Comparison of ENCODE assay signal across 8 cellular contexts in genomic region chr19:703651-704446, GRCh38. TPM values are rescaled to one million over a fixed set of nuclear protein-coding genes. Genes with fewer than 3 reads are reported as not detected.
DNase-seq lines count a peak whose midpoint lies in the region; ATAC-seq, FAIRE-seq and TF ChIP-seq lines count a peak whose summit lies in the region.

No MANE protein-coding gene starts in this region.

- DNase-seq in SIG-M5 (lab: John Stamatoyannopoulos, UW) (peak; percentile 56), cardiac muscle cell (ENCODE audit: low read depth in 1 of 2, low spot score in 1 of 2) (peak; percentile 68 to 73), small intestine (peak; percentile 84), NCI-H1694 treated with DMSO at 0.1 percent for 48 hours (lab: John Stamatoyannopoulos, UW) (no peak), medulla oblongata (ENCODE audit: extremely low spot score) (no peak)
- DNase-seq in activated effector memory CD4-positive, alpha-beta T cell treated with anti-CD3 and anti-CD28 coated beads, Interleukin-2, amount 50 U/mL, for 16 hours = peak; percentile 85

- H3K4me1 ChIP-seq in HEK293 (ENCODE audit: control insufficient read depth, insufficient read depth, low read length) = no peaks in the 10 kb centered on the region
- no peaks in the 10 kb centered on the region for H3K4me1 ChIP-seq in cardiac muscle cell (ENCODE audit: low read depth)
- H3K4me1 ChIP-seq in small intestine (ENCODE audit: control insufficient read depth in 2 of 2, insufficient read depth in 1 of 2, low read depth in 1 of 2, low read length in 1 of 2) = no peaks in the 10 kb centered on the region

- H3K4me3 ChIP-seq in HEK293 (ENCODE audit: low read depth, low read length) (no peak overlapping the region), cardiac muscle cell (no peak overlapping the region), small intestine (ENCODE audit: low read depth in 1 of 2, low read length in 2 of 2) (no peak overlapping the region)

- no peaks in the 10 kb centered on the region for H3K9me3 ChIP-seq in HEK293 (ENCODE audit: control insufficient read depth, insufficient read depth, low read depth, low read length)
- H3K9me3 ChIP-seq in cardiac muscle cell (ENCODE audit: low read depth) = no peaks in the 10 kb centered on the region
- H3K9me3 ChIP-seq in small intestine (ENCODE audit: control insufficient read depth, low read depth) = no peaks in the 10 kb centered on the region

- H3K27ac ChIP-seq in HEK293 (ENCODE audit: extremely low read depth, low read depth, low read length) (no peak overlapping the region), cardiac muscle cell (no peak overlapping the region), small intestine (ENCODE audit: low read depth in 1 of 2, low read length in 1 of 2) (peak overlapping the region in 1 of 2 donors; percentile 30)

- POLR2A ChIA-PET in HEK293 (lab: Yijun Ruan, JAX) = interaction anchor here (0.5 to 1.5 kb wide), 5 partner anchors 20 to 193 kb away, joined by 3 to 4 read pairs (median 3); no protein-coding TSS in a partner anchor

- WGBS in small intestine, 3 donors = 5 to 6% (median 6%) methylated on average over 27 to 50 of the region's 50 CpGs

- H3K27me3 ChIP-seq in cardiac muscle cell = no peaks in the 10 kb centered on the region
- H3K27me3 ChIP-seq in small intestine (ENCODE audit: control insufficient read depth in 2 of 2, insufficient read depth in 2 of 2, low read length in 2 of 2) = peaks cover 0 to 5% of the 10 kb centered on the region in 2 donors

- ATAC-seq in HG03196 (IDR thresholded peaks at IDR 0.05; ENCODE audit: unreplicated experiment) = no peak

- no peak for FAIRE-seq in small intestine (lab: Jason Lieb, UNC)

- CTCF ChIA-PET in HEK293 (lab: Yijun Ruan, JAX) = interaction anchor here (0.6 to 1.5 kb wide), 5 partner anchors 30 to 599 kb away, joined by 3 to 5 read pairs (median 4); no protein-coding TSS in a partner anchor

- TF ChIP-seq CTCF in HEK293 (tag by site-specific recombination; IDR thresholded peaks at IDR 0.05) = no peak
- TF ChIP-seq CTCF in cardiac muscle cell (IDR thresholded peaks at IDR 0.05; ENCODE audit: low read depth, low read length) = no peak

- H3K36me3 ChIP-seq in HEK293 (ENCODE audit: control insufficient read depth in 2 of 2, insufficient read depth in 1 of 2, low read length in 2 of 2) (no peaks in the 10 kb centered on the region), cardiac muscle cell (no peaks in the 10 kb centered on the region), small intestine (ENCODE audit: control insufficient read depth in 2 of 2, insufficient read depth in 2 of 2, low read length in 2 of 2) (no peaks in the 10 kb centered on the region)

TF ChIP-seq in HEK293, 187 proteins besides CTCF, POLR2A, EP300 and RAD21 (continues in another document):
- TF ChIP-seq ZNF280C (tag by site-specific recombination; IDR thresholded peaks at IDR 0.05) (no peak), ZSCAN16 (tag by site-specific recombination; IDR thresholded peaks at IDR 0.05) (no peak), OVOL3 (tag by site-specific recombination; IDR thresholded peaks at IDR 0.05) (no peak), ZBTB8A (tag by site-specific recombination; IDR thresholded peaks at IDR 0.05) (peak; percentile 42; the same call in 1 of the 2 replicates), ZNF658 (tag by site-specific recombination; IDR thresholded peaks at IDR 0.05) (no peak), ZXDB (tag by site-specific recombination; IDR thresholded peaks at IDR 0.05) (no peak), ZNF266 (tag by site-specific recombination; IDR thresholded peaks at IDR 0.05; ENCODE audit: low read depth) (no peak), KLF9 (tag by site-specific recombination; IDR thresholded peaks at IDR 0.05; ENCODE audit: low read depth) (0 out of 2 replicates have a peak, but pooled peaks have one; percentile 16), ZFP3 (tag by site-specific recombination; IDR thresholded peaks at IDR 0.05; ENCODE audit: low read depth) (no peak), ZNF404 (tag by site-specific recombination; IDR thresholded peaks at IDR 0.05) (no peak), SP2 (tag by site-specific recombination; IDR thresholded peaks at IDR 0.05) (peak; percentile 53), HOXA7 (CRISPR knock-in tag; IDR thresholded peaks at IDR 0.05; ENCODE audit: borderline replicate concordance) (no peak), HOXC10 (CRISPR knock-in tag; IDR thresholded peaks at IDR 0.05) (no peak), ZNF768 (tag by site-specific recombination; IDR thresholded peaks at IDR 0.05) (no peak), KLF1 (tag by site-specific recombination; IDR thresholded peaks at IDR 0.05) (peak; percentile 47), ZNF555 (tag by site-specific recombination; conservative IDR thresholded peaks at IDR 0.05) (no peak), ZNF146 (tag by site-specific recombination; IDR thresholded peaks at IDR 0.05) (no peak), ZNF341 (tag by site-specific recombination; IDR thresholded peaks at IDR 0.05; ENCODE audit: low read depth) (no peak), SP3 (tag by site-specific recombination; IDR thresholded peaks at IDR 0.05) (0 out of 2 replicates have a peak, but pooled peaks have one; percentile 6), EGR2 (tag by site-specific recombination; IDR thresholded peaks at IDR 0.05; ENCODE audit: low read depth) (peak; percentile 39), ZNF513 (tag by site-specific recombination; IDR thresholded peaks at IDR 0.05) (no peak), ZNF138 (tag by site-specific recombination; IDR thresholded peaks at IDR 0.05; ENCODE audit: borderline replicate concordance) (no peak), SP7 (tag by site-specific recombination; IDR thresholded peaks at IDR 0.05) (0 out of 2 replicates have a peak, but pooled peaks have one; percentile 15), ATF2 (tag by site-specific recombination; IDR thresholded peaks at IDR 0.05; ENCODE audit: low read depth) (no peak)

RNA-seq across cellular contexts. Expression of gene PALM, which starts 4.9 kb away (rescaled TPM):
- total RNA-seq in cardiac muscle cell = 63.5 and 105 TPM in 2 replicates
- polyA plus RNA-seq in cardiac muscle cell (23.0 and 33.0 TPM in 2 replicates), small intestine (10 to 100 TPM; 17.9 to 37.6 (median 32.6) TPM)

RNA-seq across cellular contexts. Expression of gene PRSS57, which starts 8.6 kb away (rescaled TPM):
- not detected in 2 replicates for total RNA-seq in cardiac muscle cell
- polyA plus RNA-seq in cardiac muscle cell (0.22 TPM in 1 of 2 replicates, not detected in the other), small intestine (not detected)

RNA-seq across cellular contexts. Expression of gene FSTL3, which starts 27.7 kb away (rescaled TPM):
- total RNA-seq in cardiac muscle cell = 44.4 and 46.9 TPM in 2 replicates
- polyA plus RNA-seq in cardiac muscle cell (33.0 and 34.7 TPM in 2 replicates), small intestine (10 to 100 TPM in 1 of 3 donors, 1 to 10 TPM in 2; 4.0 to 30.0 (median 5.4) TPM)

RNA-seq across cellular contexts. Expression of gene RNF126, which starts 40.8 kb away (rescaled TPM):
- total RNA-seq in cardiac muscle cell = 76.6 and 78.5 TPM in 2 replicates
- 88.7 and 92.1 TPM in 2 replicates for polyA plus RNA-seq in cardiac muscle cell
- 10 to 100 TPM; 54.4 to 60.2 (median 56.5) TPM for polyA plus RNA-seq in small intestine

RNA-seq across cellular contexts. Expression of gene MISP, which starts 47.1 kb away (rescaled TPM):
- 0.18 and 1.2 TPM in 2 replicates for total RNA-seq in cardiac muscle cell
- polyA plus RNA-seq in cardiac muscle cell (not detected in 2 replicates), small intestine (100 to 1,000 TPM; 189 to 644 (median 550) TPM)

Comparison
In these comparisons a context has a peak if more than half of its experiments do, and no peak if none do; other contexts are left out.
1. DNase-seq: peak in SIG-M5 (single experiment), activated effector memory CD4-positive, alpha-beta T cell treated with anti-CD3 and anti-CD28 coated beads, Interleukin-2, amount 50 U/mL, for 16 hours (single experiment), cardiac muscle cell (2 of 2) and small intestine (single experiment); none in NCI-H1694 treated with DMSO at 0.1 percent for 48 hours (single experiment) and medulla oblongata (single experiment).